ENCODE assay signal across 8 cellular contexts in genomic region chr12:460301-461230, GRCh38. TPM values are rescaled to one million over a fixed set of nuclear protein-coding genes. Genes with fewer than 3 reads are reported as not detected.
DNase-seq lines count a peak whose midpoint lies in the region; ATAC-seq, FAIRE-seq and TF ChIP-seq lines count a peak whose summit lies in the region.

No MANE protein-coding gene starts in this region.

- ATAC-seq in left lobe of liver (peak; percentile 56), HG03520 (IDR thresholded peaks at IDR 0.05; ENCODE audit: unreplicated experiment) (no peak)

- no peak overlapping the region for H3K27ac ChIP-seq in SJSA1

- TF ChIP-seq POLR2A in GM12892 (IDR thresholded peaks at IDR 0.05; ENCODE audit: low read depth, low read length) = no peak

- TF ChIP-seq CTCF in astrocyte of the spinal cord (IDR thresholded peaks at IDR 0.05; ENCODE audit: low read depth, low read length) = no peak

- H3K4me1 ChIP-seq in SJSA1 (replicated peaks) = peaks cover 4% of the 10 kb centered on the region

- no peak for FAIRE-seq in GM12892 (lab: Jason Lieb, UNC)

- H3K27me3 ChIP-seq in SJSA1 (replicated peaks) = peaks cover 89% of the 10 kb centered on the region

- H3K4me3 ChIP-seq in SJSA1 (peak overlapping the region; percentile 27), astrocyte of the spinal cord (ENCODE audit: low read depth, low read length) (peak overlapping the region; percentile 20)

- no peaks in the 10 kb centered on the region for H3K36me3 ChIP-seq in SJSA1

- in situ Hi-C loops in astrocyte of the spinal cord (cut with HindIII; ENCODE audit: low sequenced_read_pairs) = no loop called here

- peak; percentile 52 for DNase-seq in GM12892 (ENCODE audit: insufficient read length)
- no peak for DNase-seq in SJSA1 (ENCODE audit: low read depth in 1 of 2, low spot score in 2 of 2)
- no peak for DNase-seq in astrocyte of the spinal cord (ENCODE audit: low read depth, low spot score)
- peak; percentile 46 for DNase-seq in left lobe of liver (ENCODE audit: low spot score)
- peak; percentile 7 for DNase-seq in stimulated activated CD8-positive, alpha-beta memory T cell treated with anti-CD3 and anti-CD28 coated beads, Interleukin-12 subunit alpha, Interleukin-12 subunit beta, amount 100 ng/mL, for 1 hour (ENCODE audit: low read depth)
- DNase-seq in SW480 (ENCODE audit: low spot score) = no peak
- no peak for DNase-seq in NCI-H2107 treated with DMSO at 0.1 percent for 48 hours (lab: John Stamatoyannopoulos, UW; ENCODE audit: unreplicated experiment)

- no peaks in the 10 kb centered on the region; the same call in 1 of the 2 replicates for H3K9me3 ChIP-seq in SJSA1 (replicated peaks)

RNA-seq across cellular contexts. Expression of gene B4GALNT3, which starts 0.8 kb away (rescaled TPM):
- 0.55 TPM for polyA plus RNA-seq in GM12892 (2012; ENCODE audit: missing spikeins)
- not detected in 2 replicates for total RNA-seq in SJSA1 (2014; rRNA removed; shearing (Covaris generic))
- 0.30 TPM for total RNA-seq in left lobe of liver

RNA-seq across cellular contexts. Expression of gene CCDC77, which starts 59.1 kb away (rescaled TPM):
- 16.7 TPM for polyA plus RNA-seq in GM12892 (2012; ENCODE audit: missing spikeins)
- total RNA-seq in SJSA1 (2014; rRNA removed; shearing (Covaris generic)) = 20.7 and 21.0 TPM in 2 replicates
- total RNA-seq in left lobe of liver = 1.2 TPM

Comparison
In these comparisons a context has a peak if more than half of its experiments do, and no peak if none do; other contexts are left out.
1. DNase-seq: peak in GM12892 (single experiment), left lobe of liver (single experiment) and stimulated activated CD8-positive, alpha-beta memory T cell treated with anti-CD3 and anti-CD28 coated beads, Interleukin-12 subunit alpha, Interleukin-12 subunit beta, amount 100 ng/mL, for 1 hour (single experiment); none in SJSA1 (0 of 2), astrocyte of the spinal cord (single experiment), SW480 (single experiment) and NCI-H2107 treated with DMSO at 0.1 percent for 48 hours (single experiment).